ENCODE assay signal across 13 cellular contexts in genomic region chr20:46199198-46199597, GRCh38.
DNase-seq lines count a peak whose midpoint lies in the region; ATAC-seq, FAIRE-seq and TF ChIP-seq lines count a peak whose summit lies in the region.
"Had no signal": no experiment of that assay in that cellular context is flagged by ENCODE, and none has a peak within 500 bp of the region (broad histone marks: within the 10 kb centered on the region; RNA-seq: fewer than 3 reads in every experiment).

No MANE protein-coding gene starts in this region.

- no peak overlapping the region for H3K9ac ChIP-seq in K562 (ENCODE audit: insufficient read depth in 1 of 2, low read depth in 2 of 2, low read length in 2 of 2)

- H3K36me3 ChIP-seq in HEK293 (ENCODE audit: control insufficient read depth in 2 of 2, insufficient read depth in 1 of 2, low read length in 2 of 2), result no peaks in the 10 kb centered on the region
- H3K36me3 ChIP-seq in K562 (ENCODE audit: control insufficient read depth, insufficient read depth, low read length), result no peaks in the 10 kb centered on the region
- H3K36me3 ChIP-seq in naive thymus-derived CD4-positive, alpha-beta T cell (ENCODE audit: control insufficient read depth in 2 of 3, insufficient read depth in 3 of 3, low read length in 3 of 3), result no peaks in the 10 kb centered on the region
- H3K36me3 ChIP-seq in hepatocyte (replicated peaks; ENCODE audit: insufficient read depth, low read depth), result no peaks in the 10 kb centered on the region
- H3K36me3 ChIP-seq: upper lobe of left lung had no signal

- intact Hi-C loops in K562 (cut with micrococcal nuclease), result no loop called here
- intact Hi-C loops in naive thymus-derived CD4-positive, alpha-beta T cell (cut with micrococcal nuclease), result no loop called here

- CTCF ChIA-PET in HEK293 (lab: Yijun Ruan, JAX), result interaction anchor here (0.8 to 1.3 kb wide), 3 partner anchors 12 to 176 kb away, joined by 3 to 4 read pairs (median 3); no protein-coding TSS in a partner anchor
- CTCF ChIA-PET in K562 (lab: Yijun Ruan, JAX; ENCODE audit: low intra/inter-chr PET ratio), result no interaction called here
- CTCF ChIA-PET in naive thymus-derived CD4-positive, alpha-beta T cell (lab: Charles Lee), result no interaction called here

- H3K27me3 ChIP-seq in K562 (ENCODE audit: control insufficient read depth in 2 of 2, insufficient read depth in 2 of 2, low read length in 2 of 2), result peaks cover 26 to 50% of the 10 kb centered on the region in 2 experiments
- peaks cover 0 to 8% of the 10 kb centered on the region in 2 donors for H3K27me3 ChIP-seq in naive thymus-derived CD4-positive, alpha-beta T cell (ENCODE audit: control insufficient read depth in 2 of 2, insufficient read depth in 2 of 2, low read length in 2 of 2)
- H3K27me3 ChIP-seq in hepatocyte, result peaks cover 29% of the 10 kb centered on the region

- H3K4me3 Mint-ChIP-seq in naive thymus-derived CD4-positive, alpha-beta T cell, result peak overlapping the region in 2 of 10 donors; percentile 43 to 44
- H3K4me3 Mint-ChIP-seq: brain had no signal

- TF ChIP-seq EP300 in K562 (IDR thresholded peaks at IDR 0.05; ENCODE audit: low read length), result no peak

- H3K9me3 ChIP-seq in HEK293 (ENCODE audit: control insufficient read depth, insufficient read depth, low read depth, low read length) (no peaks in the 10 kb centered on the region), K562 (replicated peaks; ENCODE audit: control insufficient read depth, insufficient read depth, low read depth, low read length) (no peaks in the 10 kb centered on the region), hepatocyte (ENCODE audit: low read depth) (no peaks in the 10 kb centered on the region)
- no peaks in the 10 kb centered on the region for H3K9me3 ChIP-seq in naive thymus-derived CD4-positive, alpha-beta T cell (ENCODE audit: control insufficient read depth in 2 of 3, low read length in 3 of 3)
- H3K9me3 ChIP-seq: upper lobe of left lung had no signal

- DNase-seq in DMS53 (lab: John Stamatoyannopoulos, UW) (peak; percentile 82), DMS53 treated with DMSO at 0.1 percent for 48 hours (lab: John Stamatoyannopoulos, UW; ENCODE audit: unreplicated experiment) (no peak), K562 (ENCODE audit: extremely low read depth in 1 of 4, low spot score in 3 of 4) (peak; percentile 67 to 82 (median 80)), NCI-H524 treated with DMSO at 0.1 percent for 48 hours (lab: John Stamatoyannopoulos, UW) (no peak), hepatocyte (ENCODE audit: low spot score) (no peak), OCI-M2 (lab: John Stamatoyannopoulos, UW; ENCODE audit: unreplicated experiment) (no peak)
- no peak for DNase-seq in naive thymus-derived CD4-positive, alpha-beta T cell
- DNase-seq: 8988T; activated CD8-positive, alpha-beta memory T cell treated with anti-CD3 and anti-CD28 coated beads, Interleukin-2, amount 50 U/mL, for 48 hours; NCI-H187 treated with DMSO at 0.1 percent for 48 hours; upper lobe of left lung had no signal

- no peaks in the 10 kb centered on the region for H3K9me2 ChIP-seq in hepatocyte (replicated peaks; ENCODE audit: insufficient read depth)

- peaks cover 9% of the 10 kb centered on the region; the same call in 1 of the 2 replicates for H4K20me1 ChIP-seq in K562 (replicated peaks; ENCODE audit: control insufficient read depth, insufficient read depth, low read length)
- H4K20me1 ChIP-seq in hepatocyte (ENCODE audit: insufficient read depth, poor library complexity, severe bottlenecking), result no peaks in the 10 kb centered on the region

- WGBS in K562 (ENCODE audit: insufficient coverage, low coverage, missing lambda C conversion rate), result 5% methylated on average over 18 of the region's 21 CpGs
- 33% methylated on average over 12 of the region's 21 CpGs for WGBS in hepatocyte (ENCODE audit: low lambda C conversion rate, missing lambda C conversion rate)

- H3K9me3 Mint-ChIP-seq in naive thymus-derived CD4-positive, alpha-beta T cell, result no peaks in the 10 kb centered on the region

- no peak for TF ChIP-seq CTCF in HEK293 (tag by site-specific recombination; IDR thresholded peaks at IDR 0.05)
- no peak for TF ChIP-seq CTCF in K562 (IDR thresholded peaks at IDR 0.05 in 2 of 3, conservative IDR thresholded peaks at IDR 0.05 in 1 of 3; ENCODE audit: insufficient read depth in 2 of 3, low read depth in 1 of 3, low read length in 3 of 3)
- no peak for TF ChIP-seq CTCF in hepatocyte (IDR thresholded peaks at IDR 0.05; ENCODE audit: poor library complexity)

- in situ Hi-C loops in K562 (cut with MboI), result no loop called here

- no peak for FAIRE-seq in K562 (lab: Jason Lieb, UNC)

- peaks cover 20 to 57% (median 39%) of the 10 kb centered on the region in 5 donors for H3K27me3 Mint-ChIP-seq in naive thymus-derived CD4-positive, alpha-beta T cell

- no peak overlapping the region for H3K27ac Mint-ChIP-seq in naive thymus-derived CD4-positive, alpha-beta T cell
- H3K27ac Mint-ChIP-seq: brain had no signal

- no peaks in the 10 kb centered on the region for H3K4me1 ChIP-seq in HEK293 (ENCODE audit: control insufficient read depth, insufficient read depth, low read length)
- peaks cover 0 to 23% of the 10 kb centered on the region in 2 experiments; a peak in 4 of 5 replicates for H3K4me1 ChIP-seq in K562 (replicated peaks in 1 of 2; ENCODE audit: control insufficient read depth in 2 of 2, insufficient read depth in 2 of 2, low read length in 2 of 2)
- no peaks in the 10 kb centered on the region for H3K4me1 ChIP-seq in naive thymus-derived CD4-positive, alpha-beta T cell (ENCODE audit: control insufficient read depth in 2 of 2, insufficient read depth in 2 of 2, low read length in 2 of 2)
- H3K4me1 ChIP-seq in hepatocyte (ENCODE audit: insufficient read depth), result no peaks in the 10 kb centered on the region
- H3K4me1 ChIP-seq: upper lobe of left lung had no signal

- TF ChIP-seq POLR2A in K562 (conservative IDR thresholded peaks at IDR 0.05), result no peak

- ATAC-seq in K562, result peak; percentile 94
- ATAC-seq in naive thymus-derived CD4-positive, alpha-beta T cell, result peak; percentile 42

- H3K9me1 ChIP-seq in K562 (ENCODE audit: control insufficient read depth, insufficient read depth, low read length), result no peaks in the 10 kb centered on the region

- H3K79me2 ChIP-seq in K562 (ENCODE audit: control insufficient read depth, insufficient read depth, low read length) (no peaks in the 10 kb centered on the region), hepatocyte (no peaks in the 10 kb centered on the region)

- H2AFZ ChIP-seq in K562 (ENCODE audit: low read depth, low read length), result no peak overlapping the region
- H2AFZ ChIP-seq in hepatocyte, result no peak overlapping the region

- H3K4me2 ChIP-seq in K562 (ENCODE audit: insufficient read depth, low read length) (peak overlapping the region; percentile 19; the same call in 1 of the 2 replicates), hepatocyte (no peak overlapping the region)

- TF ChIP-seq RAD21 in K562 (CRISPR knock-in tag; conservative IDR thresholded peaks at IDR 0.05 in 1 of 2, IDR thresholded peaks at IDR 0.05 in 1 of 2), result no peak

- BruUV-seq in K562 (replicated peaks; lab: Mats Ljungman, UMichigan), result no TSS peak

- peaks cover 0 to 25% (median 8%) of the 10 kb centered on the region in 7 donors for H3K4me1 Mint-ChIP-seq in naive thymus-derived CD4-positive, alpha-beta T cell

- POLR2A ChIA-PET in HEK293 (lab: Yijun Ruan, JAX) (interaction anchor here (0.7 kb wide), 1 partner anchor 45 kb away, joined by 3 read pairs; no protein-coding TSS in a partner anchor), K562 (lab: Yijun Ruan, JAX) (interaction anchor here (0.9 kb wide), 1 partner anchor 16 kb away, joined by 3 read pairs; no protein-coding TSS in a partner anchor)
- POLR2A ChIA-PET in naive thymus-derived CD4-positive, alpha-beta T cell (lab: Charles Lee), result no interaction called here

- peaks cover 0 to 4% (median 0%) of the 10 kb centered on the region in 5 donors for H3K36me3 Mint-ChIP-seq in naive thymus-derived CD4-positive, alpha-beta T cell
- H3K36me3 Mint-ChIP-seq: brain had no signal

- H3K27ac ChIP-seq in HEK293 (ENCODE audit: extremely low read depth, low read depth, low read length) (no peak overlapping the region), K562 (ENCODE audit: extremely low read depth, low read depth, low read length) (no peak overlapping the region), hepatocyte (no peak overlapping the region)
- no peak overlapping the region for H3K27ac ChIP-seq in naive thymus-derived CD4-positive, alpha-beta T cell (ENCODE audit: low read depth, low read length)
- H3K27ac ChIP-seq: upper lobe of left lung had no signal

- H3K4me3 ChIP-seq in HEK293 (ENCODE audit: low read depth, low read length), result no peak overlapping the region
- H3K4me3 ChIP-seq in K562, result no peak overlapping the region
- no peak overlapping the region for H3K4me3 ChIP-seq in naive thymus-derived CD4-positive, alpha-beta T cell (ENCODE audit: low read length)
- no peak overlapping the region for H3K4me3 ChIP-seq in hepatocyte
- H3K4me3 ChIP-seq: upper lobe of left lung had no signal

TF ChIP-seq in HEK293, 187 proteins besides CTCF, POLR2A, EP300 and RAD21 (continues in another document):
- TF ChIP-seq ZNF488 (tag by site-specific recombination; IDR thresholded peaks at IDR 0.05) (no peak), ZNF239 (tag by site-specific recombination; IDR thresholded peaks at IDR 0.05) (no peak)

TF ChIP-seq in K562, 482 proteins besides CTCF, POLR2A, EP300 and RAD21 (continues in another document):
- peak; percentile 83 for TF ChIP-seq PBX2 (CRISPR knock-in tag; IDR thresholded peaks at IDR 0.05; ENCODE audit: low read depth)
- TF ChIP-seq PBX2 (tag; conservative IDR thresholded peaks at IDR 0.05; ENCODE audit: low read depth), result peak; percentile 91
- TF ChIP-seq BDP1 (IDR thresholded peaks at IDR 0.05; ENCODE audit: insufficient read depth, insufficient read length), result no peak
- TF ChIP-seq SIN3B (IDR thresholded peaks at IDR 0.05; ENCODE audit: low read depth), result no peak

Comparison
In these comparisons a context has a peak if more than half of its experiments do, and no peak if none do; other contexts are left out.
1. DNase-seq: peak in DMS53 (single experiment) and K562 (4 of 4); none in DMS53 treated with DMSO at 0.1 percent for 48 hours (single experiment), naive thymus-derived CD4-positive, alpha-beta T cell (0 of 9), NCI-H524 treated with DMSO at 0.1 percent for 48 hours (single experiment), hepatocyte (single experiment) and OCI-M2 (single experiment).